ENCODE assay signal across 8 cellular contexts in genomic region chr12:122203301-122203967, GRCh38. TPM values are rescaled to one million over a fixed set of nuclear protein-coding genes. Genes with fewer than 3 reads are reported as not detected.
DNase-seq lines count a peak whose midpoint lies in the region; ATAC-seq, FAIRE-seq and TF ChIP-seq lines count a peak whose summit lies in the region.

Gene B3GNT4, plus strand, starts transcription at chr12:122203709. Its CDS starts 910 bp downstream, at chr12:122204619.

- H3K27me3 ChIP-seq in pancreas (no peaks in the 10 kb centered on the region), upper lobe of right lung (peaks cover 63% of the 10 kb centered on the region)

- H3K4me3 Mint-ChIP-seq in HFFc6 = peak within 1 kb of the TSS; percentile 82

- intact Hi-C loops in pancreas (cut with DNase I) = loop anchor here in 1 of 3 donors (5.0 kb wide), 1 partner anchor 146 kb away; no protein-coding TSS in a partner anchor
- intact Hi-C loops in upper lobe of right lung (cut with DNase I) = no loop called here

- TF ChIP-seq POLR2A in GM18505 (IDR thresholded peaks at IDR 0.05; ENCODE audit: borderline replicate concordance, extremely low read depth, insufficient read depth, insufficient read length) = no peak

- peaks cover 0 to 15% (median 10%) of the 10 kb centered on the region in 3 donors for H3K36me3 ChIP-seq in pancreas
- peaks cover 13% of the 10 kb centered on the region for H3K36me3 ChIP-seq in upper lobe of right lung

- no peaks in the 10 kb centered on the region for H3K9me3 Mint-ChIP-seq in HFFc6

- DNase-seq in Ammon's horn (ENCODE audit: low spot score) (peak; percentile 52), HFFc6 (no peak), RCC 7860 (ENCODE audit: low spot score) (peak; percentile 63), germinal center (ENCODE audit: low spot score) (peak; percentile 70), pancreas (peak; percentile 61 to 88 (median 71)), upper lobe of right lung (peak; percentile 88)
- peak; percentile 87 for DNase-seq in activated effector memory CD4-positive, alpha-beta T cell treated with anti-CD3 and anti-CD28 coated beads, Interleukin-2, amount 50 U/mL, for 16 hours

- H3K4me1 ChIP-seq in pancreas (peaks cover 0 to 7% (median 5%) of the 10 kb centered on the region in 3 donors), upper lobe of right lung (peaks cover 13% of the 10 kb centered on the region)

- H3K9me3 ChIP-seq in pancreas (no peaks in the 10 kb centered on the region), upper lobe of right lung (no peaks in the 10 kb centered on the region)

- H3K27ac ChIP-seq in pancreas (no peak within 1 kb of the TSS), upper lobe of right lung (no peak within 1 kb of the TSS)

- 0 to 1% methylated on average over 52 to 78 of the region's 78 CpGs for WGBS in pancreas, 2 donors

- peaks cover 24% of the 10 kb centered on the region for H3K27me3 Mint-ChIP-seq in HFFc6 (ENCODE audit: insufficient read depth)

- H3K4me1 Mint-ChIP-seq in HFFc6 (ENCODE audit: low read depth) = peaks cover 12% of the 10 kb centered on the region

- no peak within 1 kb of the TSS for H3K27ac Mint-ChIP-seq in HFFc6

- TF ChIP-seq CTCF in HFFc6 (IDR thresholded peaks at IDR 0.05) (no peak), pancreas (IDR thresholded peaks at IDR 0.05) (no peak), upper lobe of right lung (IDR thresholded peaks at IDR 0.05) (no peak)

- H3K4me3 ChIP-seq in pancreas (peak within 1 kb of the TSS; percentile 28 to 70 (median 44)), upper lobe of right lung (peak within 1 kb of the TSS; percentile 64)

- FAIRE-seq in RCC 7860 (lab: Jason Lieb, UNC) (no peak), pancreas (lab: Jason Lieb, UNC) (no peak)

- peak; percentile 79 to 90 (median 86) for ATAC-seq in pancreas
- ATAC-seq in upper lobe of right lung = peak; percentile 87
- no peak for ATAC-seq in GM18505 (IDR thresholded peaks at IDR 0.05; ENCODE audit: unreplicated experiment)

- peaks cover 9% of the 10 kb centered on the region for H3K36me3 Mint-ChIP-seq in HFFc6 (ENCODE audit: low read depth)

RNA-seq across cellular contexts. Expression of gene B3GNT4, which starts in this region (rescaled TPM):
- total RNA-seq in HFFc6 (2021; fragmentation: NEBNext Ultra II Directional; extraction: Animal tissue kit (Norgen Biotek cat#: 25700)) = under 1 TPM in 2 of 6 experiments, not detected in 4; 0.13 to 0.14 TPM
- total RNA-seq in pancreas (under 1 TPM in 4 of 6 donors, not detected in 2; 0.06 to 0.28 (median 0.12) TPM), upper lobe of right lung (0.46 TPM)
- polyA plus RNA-seq in pancreas = under 1 TPM; 0.34 to 0.61 TPM

Comparison
In these comparisons a context has a peak if more than half of its experiments do, and no peak if none do; other contexts are left out.
1. Peak in DNase-seq, ATAC-seq and H3K4me3 ChIP-seq in pancreas; RNA of the gene not detected or under 1 TPM.
2. Peak in DNase-seq, ATAC-seq and H3K4me3 ChIP-seq in upper lobe of right lung; RNA of the gene not detected or under 1 TPM.